In the genomic region with DNA sequence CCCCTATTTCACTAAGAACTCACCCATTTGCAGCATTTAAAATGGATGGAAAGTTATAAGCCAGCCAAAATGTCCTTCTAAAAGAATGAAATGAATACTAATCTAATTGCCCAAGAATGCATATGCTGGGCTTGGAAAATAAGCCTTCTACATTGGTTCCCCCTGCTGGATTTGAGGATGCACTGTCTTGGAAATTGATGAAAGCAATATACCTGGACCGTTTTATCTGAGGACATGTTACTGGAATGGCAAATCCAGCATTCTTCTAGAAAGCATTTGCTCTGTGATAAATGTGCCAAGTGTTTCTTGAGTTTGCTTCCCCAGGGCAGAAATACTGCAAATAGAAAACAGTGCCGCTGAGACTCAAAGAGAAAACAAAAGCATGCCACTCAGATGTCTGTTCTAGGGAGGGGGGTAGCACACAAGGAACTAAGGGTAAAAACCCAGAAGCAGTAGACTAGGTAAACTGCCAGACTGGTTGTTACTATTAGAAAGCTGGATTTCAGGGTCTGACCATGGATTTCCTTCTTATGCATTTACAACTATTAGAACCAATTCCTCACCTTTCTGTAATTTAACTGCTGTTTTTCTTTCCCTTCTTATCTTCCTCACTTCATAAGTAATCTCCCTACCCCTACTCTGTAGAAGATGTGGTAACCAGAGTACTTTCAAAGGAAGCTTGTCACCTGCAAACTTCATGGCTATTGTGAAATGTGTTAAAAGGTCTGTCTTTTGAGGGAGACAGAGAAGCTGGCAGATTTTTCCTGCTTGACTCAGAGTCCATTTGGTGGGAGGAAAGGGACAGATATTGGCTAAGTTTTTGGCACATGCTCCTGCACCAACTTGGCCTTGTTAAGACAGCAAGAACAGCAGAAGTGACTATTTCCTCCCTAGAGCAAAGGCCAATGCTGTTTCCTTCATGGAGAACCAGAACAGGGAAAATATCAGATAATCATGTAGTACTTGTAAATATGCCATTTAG, we compare ENCODE assay signal across 8 cellular contexts.
A peak's percentile ranks its signal among the peaks of the same experiment; 100 is the strongest.
DNase-seq lines count a peak whose midpoint lies in the region; ATAC-seq and TF ChIP-seq lines count a peak whose summit lies in the region.

No MANE protein-coding gene starts in this region.

- H3K36me3 ChIP-seq in MM.1S (replicated peaks; ENCODE audit: insufficient read depth, low read length) (no peaks in the 10 kb centered on the region), adipocyte (ENCODE audit: control insufficient read depth, insufficient read depth, low read length, severe bottlenecking) (no peaks in the 10 kb centered on the region), kidney epithelial cell (ENCODE audit: control insufficient read depth, insufficient read depth, low read length) (no peaks in the 10 kb centered on the region), upper lobe of right lung (no peaks in the 10 kb centered on the region)

- H3K4me1 ChIP-seq in MM.1S (ENCODE audit: low read length) (no peaks in the 10 kb centered on the region), adipocyte (ENCODE audit: control insufficient read depth, insufficient read depth, low read length) (peaks cover 22% of the 10 kb centered on the region), upper lobe of right lung (peaks cover 8% of the 10 kb centered on the region)

- H3K9me3 ChIP-seq in MM.1S (replicated peaks; ENCODE audit: insufficient read depth, low read length) (no peaks in the 10 kb centered on the region), adipocyte (ENCODE audit: control insufficient read depth, low read length) (peaks cover 4% of the 10 kb centered on the region), upper lobe of right lung (no peaks in the 10 kb centered on the region)

- no peaks in the 10 kb centered on the region for H4K20me1 ChIP-seq in MM.1S (ENCODE audit: insufficient read depth, low read length)

- ATAC-seq in upper lobe of right lung (peak; percentile 55), GM21717 (IDR thresholded peaks at IDR 0.05; ENCODE audit: unreplicated experiment) (no peak), HG02798 (IDR thresholded peaks at IDR 0.05; ENCODE audit: poor library complexity, unreplicated experiment) (no peak)

- no peaks in the 10 kb centered on the region for H3F3A ChIP-seq in MM.1S (ENCODE audit: insufficient read depth, low read length)

- H2AFZ ChIP-seq in MM.1S (ENCODE audit: low read length): no peak overlapping the region

- H3K79me2 ChIP-seq in MM.1S (ENCODE audit: low read length): no peaks in the 10 kb centered on the region

- no peaks in the 10 kb centered on the region for H3K9me2 ChIP-seq in MM.1S (replicated peaks; ENCODE audit: insufficient read depth, low read length)

- H3K27ac ChIP-seq in MM.1S (ENCODE audit: low read length) (no peak overlapping the region), upper lobe of right lung (no peak overlapping the region)

- no peak overlapping the region for H3K9ac ChIP-seq in MM.1S (ENCODE audit: low read length)
- H3K9ac ChIP-seq in adipocyte (ENCODE audit: low read length): peak overlapping the region; percentile 34

- no peaks in the 10 kb centered on the region for H3K27me3 ChIP-seq in MM.1S (replicated peaks; ENCODE audit: insufficient read depth, low read length)
- no peaks in the 10 kb centered on the region for H3K27me3 ChIP-seq in adipocyte (replicated peaks; ENCODE audit: control insufficient read depth, insufficient read depth, low read length)
- no peaks in the 10 kb centered on the region for H3K27me3 ChIP-seq in kidney epithelial cell (ENCODE audit: control insufficient read depth, insufficient read depth, low read length)
- H3K27me3 ChIP-seq in upper lobe of right lung: no peaks in the 10 kb centered on the region

- DNase-seq in DMS153 (lab: John Stamatoyannopoulos, UW) (peak; percentile 4), MM.1S (no peak), adipocyte (ENCODE audit: low read depth) (peak; percentile 89), kidney epithelial cell (ENCODE audit: low read depth) (no peak), upper lobe of right lung (no peak), posterior cingulate gyrus (no peak)

- H3K4me3 ChIP-seq in MM.1S (ENCODE audit: low read length) (no peak overlapping the region), adipocyte (ENCODE audit: low read length) (no peak overlapping the region), kidney epithelial cell (ENCODE audit: low read depth, low read length) (no peak overlapping the region), upper lobe of right lung (no peak overlapping the region)

- no peak overlapping the region for H3K4me2 ChIP-seq in MM.1S (ENCODE audit: low read depth, low read length)

- TF ChIP-seq CTCF in MM.1S (IDR thresholded peaks at IDR 0.05; ENCODE audit: low read length) (peak; percentile 38; the same call in 1 of the 2 replicates), kidney epithelial cell (IDR thresholded peaks at IDR 0.05; ENCODE audit: insufficient read depth, low read length, poor library complexity, severe bottlenecking) (peak; percentile 58), upper lobe of right lung (IDR thresholded peaks at IDR 0.05) (peak; percentile 48)

- intact Hi-C loops in upper lobe of right lung (cut with DNase I) (no loop called here), posterior cingulate gyrus (cut with DNase I) (no loop called here)

Comparison
In these comparisons a context has a peak if more than half of its experiments do, and no peak if none do; other contexts are left out.
1. DNase-seq: peak in DMS153 (single experiment) and adipocyte (single experiment); none in MM.1S (single experiment), kidney epithelial cell (single experiment), upper lobe of right lung (single experiment) and posterior cingulate gyrus (0 of 10).
2. Peak in every context shown above with its lines, with median percentiles within 50 percentile points of each other: CTCF ChIP-seq.